35 cellular contexts compared by ENCODE assay signal in the genomic region with DNA sequence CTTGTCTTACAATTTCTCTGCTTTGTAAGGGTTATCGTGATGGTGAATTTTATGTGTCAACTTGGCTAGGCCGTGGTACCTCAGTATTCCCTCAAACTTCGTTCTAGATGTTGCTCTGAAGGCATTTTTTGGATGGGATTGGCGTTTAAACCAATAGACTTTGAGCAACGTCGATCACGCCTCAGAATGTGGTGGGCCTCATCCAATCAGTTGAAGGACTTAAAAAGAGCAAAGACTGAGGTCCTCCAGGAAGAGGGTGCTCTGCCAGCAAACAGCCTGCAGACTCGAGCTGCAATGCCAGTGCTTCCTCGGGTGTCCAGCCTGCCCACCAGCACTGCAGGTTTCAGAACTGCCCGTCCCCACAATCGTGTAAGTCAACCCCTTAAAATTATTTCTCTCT.
"Had no signal": no experiment of that assay in that cellular context is flagged by ENCODE, and none has a peak within 500 bp of the region (broad histone marks: within the 10 kb centered on the region; RNA-seq: fewer than 3 reads in every experiment).

No MANE protein-coding gene starts in this region.

- H3K4me1 Mint-ChIP-seq: activated B cell treated with CpG ODN at 0.5 μM for 24 hours; activated CD4-positive, alpha-beta memory T cell treated with anti-CD3 and anti-CD28 coated beads, Interleukin-2, amount 10 ng/mL, durations not matched to agents 7 days and 5 days; activated CD4-positive, alpha-beta T cell treated with anti-CD3 and anti-CD28 coated beads, Interleukin-2, amount 10 ng/mL, durations not matched to agents 24 days and 14 days; activated CD8-positive, alpha-beta memory T cell treated with anti-CD3 and anti-CD28 coated beads, Interleukin-2, amount 10 ng/mL, durations not matched to agents 7 days and 5 days; activated naive CD4-positive, alpha-beta T cell treated with anti-CD3 and anti-CD28 coated beads, Interleukin-2, amount 10 ng/mL, durations not matched to agents 7 days and 5 days; activated naive CD4-positive, alpha-beta T cell treated with anti-CD3 and anti-CD28 coated beads, Interleukin-2, amount 50 U/mL, for 24 hours; activated naive CD8-positive, alpha-beta T cell treated with anti-CD3 and anti-CD28 coated beads, Interleukin-2, amount 10 ng/mL, durations not matched to agents 7 days and 5 days; activated naive CD8-positive, alpha-beta T cell treated with anti-CD3 and anti-CD28 coated beads, Interleukin-2, amount 50 U/mL, for 24 hours; brain; central memory CD8-positive, alpha-beta T cell had no signal

- H3K4me3 Mint-ChIP-seq: activated B cell treated with CpG ODN at 0.5 μM for 24 hours; activated CD4-positive, alpha-beta memory T cell treated with anti-CD3 and anti-CD28 coated beads, Interleukin-2, amount 10 ng/mL, durations not matched to agents 7 days and 5 days; activated CD4-positive, alpha-beta T cell treated with anti-CD3 and anti-CD28 coated beads, Interleukin-2, amount 10 ng/mL, durations not matched to agents 24 days and 14 days; activated CD8-positive, alpha-beta memory T cell treated with anti-CD3 and anti-CD28 coated beads, Interleukin-2, amount 10 ng/mL, durations not matched to agents 7 days and 5 days; activated CD8-positive, alpha-beta T cell treated with anti-CD3 and anti-CD28 coated beads, Interleukin-2, amount 10 ng/mL, durations not matched to agents 7 days and 5 days; activated naive CD4-positive, alpha-beta T cell treated with anti-CD3 and anti-CD28 coated beads, Interleukin-2, amount 10 ng/mL, durations not matched to agents 7 days and 5 days; activated naive CD4-positive, alpha-beta T cell treated with anti-CD3 and anti-CD28 coated beads, Interleukin-2, amount 50 U/mL, for 24 hours; activated naive CD8-positive, alpha-beta T cell; activated naive CD8-positive, alpha-beta T cell treated with anti-CD3 and anti-CD28 coated beads, Interleukin-2, amount 10 ng/mL, durations not matched to agents 7 days and 5 days; activated naive CD8-positive, alpha-beta T cell treated with anti-CD3 and anti-CD28 coated beads, Interleukin-2, amount 50 U/mL, for 24 hours; activated T-cell treated with anti-CD3 and anti-CD28 coated beads, Interleukin-2, amount 50 U/mL, for 24 hours; brain; central memory CD8-positive, alpha-beta T cell; T-helper 1 cell treated with Interleukin-12 subunit alpha and Interleukin-12 subunit beta and Interleukin-4 antibody, amounts not matched to agents 30 μg/mL and 1 μg/mL, for 36 hours; T-helper 2 cell treated with Interferon-gamma antibody and Interleukin-4, amounts not matched to agents 5 μg/mL and 100 μg/mL, for 36 hours had no signal

- H3K27ac ChIP-seq: ascending aorta, cardiac muscle cell, VCaP had no signal

- DNase-seq: activated B cell treated with CpG ODN at 0.5 μM for 24 hours; activated CD4-positive, alpha-beta memory T cell treated with anti-CD3 and anti-CD28 coated beads, Interleukin-2, amount 10 ng/mL, durations not matched to agents 7 days and 5 days; activated CD4-positive, alpha-beta T cell treated with anti-CD3 and anti-CD28 coated beads for 4 hours; activated CD4-positive, alpha-beta T cell treated with anti-CD3 and anti-CD28 coated beads, Interleukin-2, amount 10 ng/mL, durations not matched to agents 24 days and 14 days; activated CD4-positive, alpha-beta T cell treated with anti-CD3 and anti-CD28 coated beads, Interleukin-2, amount 50 U/mL, for 1 hour; activated CD4-positive, alpha-beta T cell treated with anti-CD3 and anti-CD28 coated beads, Interleukin-2, amount 50 U/mL, for 4 hours; activated CD4-positive, CD25-positive, alpha-beta regulatory T cell treated with anti-CD3 and anti-CD28 coated beads, Interleukin-2, amount 50 U/mL, for 72 hours; activated CD8-positive, alpha-beta memory T cell treated with anti-CD3 and anti-CD28 coated beads for 24 hours; activated CD8-positive, alpha-beta memory T cell treated with anti-CD3 and anti-CD28 coated beads, Interleukin-2, amount 10 ng/mL, durations not matched to agents 7 days and 5 days; activated CD8-positive, alpha-beta memory T cell treated with anti-CD3 and anti-CD28 coated beads, Interleukin-2, amount 50 U/mL, for 48 hours; activated CD8-positive, alpha-beta T cell treated with anti-CD3 and anti-CD28 coated beads, Interleukin-2, amount 10 ng/mL, durations not matched to agents 7 days and 5 days; activated effector memory CD4-positive, alpha-beta T cell treated with Interleukin-2 at 50 U/mL for 16 hours; activated gamma-delta T cell; activated naive CD4-positive, alpha-beta T cell treated with anti-CD3 and anti-CD28 coated beads, Interleukin-2, amount 10 ng/mL, durations not matched to agents 7 days and 5 days; activated naive CD4-positive, alpha-beta T cell treated with Interleukin-2 at 50 U/mL for 16 hours; activated naive CD8-positive, alpha-beta T cell treated with anti-CD3 and anti-CD28 coated beads, Interleukin-2, amount 10 ng/mL, durations not matched to agents 7 days and 5 days; activated naive CD8-positive, alpha-beta T cell treated with anti-CD3 and anti-CD28 coated beads, Interleukin-2, amount 50 U/mL, for 24 hours; activated T-cell treated with anti-CD3 and anti-CD28 coated beads, Interleukin-2, amount 50 U/mL, for 24 hours; activated T-cell treated with anti-CD3 and anti-CD28 coated beads, Interleukin-2, amount 50 U/mL, for 48 hours; amygdala; anterior cingulate cortex; cerebellar nuclear complex; T-helper 1 cell; T-helper 2 cell; T-helper 9 cell had no signal

- H3K27me3 ChIP-seq: ascending aorta, cardiac muscle cell had no signal

- H3K4me1 ChIP-seq: ascending aorta had no signal

- H3K36me3 ChIP-seq: ascending aorta, cardiac muscle cell had no signal

- H3K9me3 Mint-ChIP-seq: activated naive CD4-positive, alpha-beta T cell treated with anti-CD3 and anti-CD28 coated beads, Interleukin-2, amount 50 U/mL, for 24 hours; activated T-cell treated with anti-CD3 and anti-CD28 coated beads, Interleukin-2, amount 50 U/mL, for 24 hours; central memory CD8-positive, alpha-beta T cell had no signal

- H3K36me3 Mint-ChIP-seq: activated naive CD4-positive, alpha-beta T cell treated with anti-CD3 and anti-CD28 coated beads, Interleukin-2, amount 10 ng/mL, durations not matched to agents 7 days and 5 days; activated naive CD4-positive, alpha-beta T cell treated with anti-CD3 and anti-CD28 coated beads, Interleukin-2, amount 50 U/mL, for 24 hours; activated naive CD8-positive, alpha-beta T cell; activated naive CD8-positive, alpha-beta T cell treated with anti-CD3 and anti-CD28 coated beads, Interleukin-2, amount 10 ng/mL, durations not matched to agents 7 days and 5 days; brain had no signal

- H3K27me3 Mint-ChIP-seq: activated CD4-positive, alpha-beta memory T cell treated with anti-CD3 and anti-CD28 coated beads, Interleukin-2, amount 10 ng/mL, durations not matched to agents 7 days and 5 days; activated CD4-positive, alpha-beta T cell treated with anti-CD3 and anti-CD28 coated beads, Interleukin-2, amount 10 ng/mL, durations not matched to agents 24 days and 14 days; activated CD8-positive, alpha-beta memory T cell treated with anti-CD3 and anti-CD28 coated beads, Interleukin-2, amount 10 ng/mL, durations not matched to agents 7 days and 5 days; activated naive CD4-positive, alpha-beta T cell treated with anti-CD3 and anti-CD28 coated beads, Interleukin-2, amount 10 ng/mL, durations not matched to agents 7 days and 5 days had no signal

- H3K27ac Mint-ChIP-seq: activated B cell treated with CpG ODN at 0.5 μM for 24 hours; activated CD4-positive, alpha-beta memory T cell treated with anti-CD3 and anti-CD28 coated beads, Interleukin-2, amount 10 ng/mL, durations not matched to agents 7 days and 5 days; activated CD4-positive, alpha-beta T cell treated with anti-CD3 and anti-CD28 coated beads, Interleukin-2, amount 10 ng/mL, durations not matched to agents 24 days and 14 days; activated CD8-positive, alpha-beta memory T cell treated with anti-CD3 and anti-CD28 coated beads, Interleukin-2, amount 10 ng/mL, durations not matched to agents 7 days and 5 days; activated CD8-positive, alpha-beta T cell treated with anti-CD3 and anti-CD28 coated beads, Interleukin-2, amount 10 ng/mL, durations not matched to agents 7 days and 5 days; activated naive CD4-positive, alpha-beta T cell treated with anti-CD3 and anti-CD28 coated beads, Interleukin-2, amount 10 ng/mL, durations not matched to agents 7 days and 5 days; activated naive CD4-positive, alpha-beta T cell treated with anti-CD3 and anti-CD28 coated beads, Interleukin-2, amount 50 U/mL, for 24 hours; activated naive CD8-positive, alpha-beta T cell; activated naive CD8-positive, alpha-beta T cell treated with anti-CD3 and anti-CD28 coated beads, Interleukin-2, amount 10 ng/mL, durations not matched to agents 7 days and 5 days; activated naive CD8-positive, alpha-beta T cell treated with anti-CD3 and anti-CD28 coated beads, Interleukin-2, amount 50 U/mL, for 24 hours; activated T-cell treated with anti-CD3 and anti-CD28 coated beads, Interleukin-2, amount 50 U/mL, for 24 hours; activated T-helper 2 cell treated with anti-CD3 and anti-CD28 coated beads, Interferon-gamma antibody, Interleukin-2, Interleukin-4, amounts not matched to agents 10 μg/mL and 5 μg/mL and 100 μg/mL, durations not matched to agents 14 hours and 24 hours and 36 hours; brain; T-helper 1 cell treated with Interleukin-12 subunit alpha and Interleukin-12 subunit beta and Interleukin-4 antibody, amounts not matched to agents 30 μg/mL and 1 μg/mL, for 36 hours; T-helper 2 cell treated with Interferon-gamma antibody and Interleukin-4, amounts not matched to agents 5 μg/mL and 100 μg/mL, for 36 hours had no signal

- H3K9me3 ChIP-seq: ascending aorta had no signal

- H3K4me3 ChIP-seq: ascending aorta, cardiac muscle cell had no signal
